ENCODE assay signal across 8 cellular contexts in genomic region chr7:32998363-32999171, GRCh38. TPM values are rescaled to one million over a fixed set of nuclear protein-coding genes. Genes with fewer than 3 reads are reported as not detected.
A peak's percentile ranks its signal among the peaks of the same experiment; 100 is the strongest.
DNase-seq lines count a peak whose midpoint lies in the region; ATAC-seq and TF ChIP-seq lines count a peak whose summit lies in the region.
"Not testable (repeated sequence)": the region's sequence is repeated elsewhere in the genome, so short reads cannot be mapped to it uniquely, and the experiment has no call there.

No MANE protein-coding gene starts in this region.

- not testable (repeated sequence) for TF ChIP-seq CTCF in breast epithelium (IDR thresholded peaks at IDR 0.05); uterus (IDR thresholded peaks at IDR 0.05)

- H3K36me3 ChIP-seq in ES-I3 (ENCODE audit: insufficient read depth, low read length); SJSA1; breast epithelium; neuron (ENCODE audit: insufficient read depth, low read length); uterus: not testable (repeated sequence)

- peak overlapping the region; percentile 30; the same call in 1 of the 2 replicates for H3K9ac ChIP-seq in ES-I3 (ENCODE audit: low read depth, low read length)

- peak; percentile 61 for ATAC-seq in HG02610 (IDR thresholded peaks at IDR 0.05; ENCODE audit: unreplicated experiment)
- ATAC-seq in left cardiac atrium = peak; percentile 87 to 93

- not testable (repeated sequence) for H3K27me3 ChIP-seq in SJSA1 (replicated peaks); breast epithelium; neuron (ENCODE audit: insufficient read depth, low read length); uterus

- intact Hi-C loops in breast epithelium (cut with DNase I; ENCODE audit: low total_unique reads); left cardiac atrium (cut with DNase I); uterus (cut with DNase I; ENCODE audit: low total_unique reads): not testable (repeated sequence)

- not testable (repeated sequence) for H3K4me1 ChIP-seq in ES-I3 (ENCODE audit: insufficient read depth, low read length); SJSA1 (replicated peaks); breast epithelium; neuron (ENCODE audit: insufficient read depth, low read length); uterus

- H3K27ac ChIP-seq in SJSA1 = not testable (repeated sequence)
- H3K27ac ChIP-seq in breast epithelium = peak overlapping the region; percentile 48 to 86
- H3K27ac ChIP-seq in uterus = peak overlapping the region; percentile 81 to 85

- peak overlapping the region; percentile 72 for H2AFZ ChIP-seq in neuron (ENCODE audit: low read depth, low read length)

- DNase-seq in NCI-H1092 treated with DMSO at 0.1 percent for 48 hours (lab: John Stamatoyannopoulos, UW) (peak; percentile 76), SJSA1 (ENCODE audit: low read depth in 1 of 2, low spot score in 2 of 2) (peak; percentile 64 to 66), breast epithelium (ENCODE audit: low spot score in 2 of 2) (peak in 1 of 2 donors; percentile 31), left cardiac atrium (peak; percentile 69), uterus (peak; percentile 74 to 79)

- not testable (repeated sequence) for H3K9me3 ChIP-seq in ES-I3 (ENCODE audit: control insufficient read depth, insufficient read depth, low read length); SJSA1 (replicated peaks); breast epithelium; neuron (ENCODE audit: low read length); uterus

- TF ChIP-seq POLR2A in breast epithelium (IDR thresholded peaks at IDR 0.05); uterus (IDR thresholded peaks at IDR 0.05): not testable (repeated sequence)

- not testable (repeated sequence) for H3K4me3 ChIP-seq in SJSA1
- peak overlapping the region in 2 of 3 donors; percentile 3 to 51 for H3K4me3 ChIP-seq in breast epithelium
- peak overlapping the region; percentile 41 for H3K4me3 ChIP-seq in neuron (ENCODE audit: low read length)
- peak overlapping the region in 1 of 2 donors; percentile 21 for H3K4me3 ChIP-seq in uterus

RNA-seq across cellular contexts. Expression of gene FKBP9, which starts 41.3 kb away (rescaled TPM):
- total RNA-seq in SJSA1 (2014; rRNA removed; shearing (Covaris generic)) = 207 and 234 TPM in 2 replicates
- 100 to 1,000 TPM in 2 of 3 donors, 10 to 100 TPM in 1; 74.9 to 236 (median 100) TPM for total RNA-seq in breast epithelium
- 100 to 1,000 TPM; 116 to 122 TPM for total RNA-seq in left cardiac atrium
- 100 to 1,000 TPM in 3 of 4 donors, 10 to 100 TPM in 1; 62.9 to 328 (median 215) TPM for total RNA-seq in uterus
